ENCODE assay signal across 8 cellular contexts in genomic region chrX:149630681-149631292, GRCh38. TPM values are rescaled to one million over a fixed set of nuclear protein-coding genes. Genes with fewer than 3 reads are reported as not detected.
A peak's percentile ranks its signal among the peaks of the same experiment; 100 is the strongest.
DNase-seq lines count a peak whose midpoint lies in the region; ATAC-seq, FAIRE-seq and TF ChIP-seq lines count a peak whose summit lies in the region.

No MANE protein-coding gene starts in this region.

- H3K27me3 ChIP-seq in RWPE2 (ENCODE audit: insufficient read depth, poor library complexity, severe bottlenecking): no peaks in the 10 kb centered on the region
- peaks cover under 1 to 3% of the 10 kb centered on the region in 2 donors for H3K27me3 ChIP-seq in mucosa of rectum (ENCODE audit: control insufficient read depth in 2 of 2, insufficient read depth in 2 of 2, low read length in 2 of 2)
- H3K27me3 ChIP-seq in aorta (ENCODE audit: control insufficient read depth in 1 of 2, insufficient read depth in 2 of 2, low read length in 1 of 2): no peaks in the 10 kb centered on the region

- peak overlapping the region; percentile 77 to 91 for H3K27ac ChIP-seq in A549
- H3K27ac ChIP-seq in RWPE2 (ENCODE audit: poor library complexity, severe bottlenecking): peak overlapping the region; percentile 12
- H3K27ac ChIP-seq in mucosa of rectum (ENCODE audit: low read depth in 2 of 2, low read length in 2 of 2): peak overlapping the region; percentile 43 to 58
- H3K27ac ChIP-seq in aorta (ENCODE audit: low read depth in 1 of 2, low read length in 2 of 2): no peak overlapping the region

- H3K36me3 ChIP-seq in RWPE2 (ENCODE audit: low read depth) (no peaks in the 10 kb centered on the region), mucosa of rectum (ENCODE audit: control insufficient read depth in 2 of 2, insufficient read depth in 2 of 2, low read length in 2 of 2) (no peaks in the 10 kb centered on the region), aorta (ENCODE audit: control insufficient read depth in 1 of 2, insufficient read depth in 2 of 2, low read length in 1 of 2) (no peaks in the 10 kb centered on the region)

- H3K4me2 ChIP-seq in A549: peak overlapping the region; percentile 95

- CTCF ChIA-PET in A549 (lab: Yijun Ruan, JAX): no interaction called here

- no peak for TF ChIP-seq EP300 in A549 (IDR thresholded peaks at IDR 0.05)

- TF ChIP-seq RAD21 in A549 (conservative IDR thresholded peaks at IDR 0.05 in 1 of 2, IDR thresholded peaks at IDR 0.05 in 1 of 2): no peak

- POLR2A ChIA-PET in A549 (lab: Yijun Ruan, JAX): no interaction called here

- H3K9me3 ChIP-seq in A549: no peaks in the 10 kb centered on the region
- H3K9me3 ChIP-seq in RWPE2 (ENCODE audit: severe bottlenecking): no peaks in the 10 kb centered on the region
- no peaks in the 10 kb centered on the region for H3K9me3 ChIP-seq in mucosa of rectum (ENCODE audit: control insufficient read depth in 2 of 2, low read length in 2 of 2)
- H3K9me3 ChIP-seq in aorta (ENCODE audit: control insufficient read depth, low read length): no peaks in the 10 kb centered on the region

- peak overlapping the region; percentile 52 to 59 for H3K9ac ChIP-seq in mucosa of rectum (ENCODE audit: low read depth in 1 of 2, low read length in 2 of 2)

- no peak for TF ChIP-seq POLR2A in A549 (IDR thresholded peaks at IDR 0.05; ENCODE audit: low read length)

- no peak for FAIRE-seq in A549 (lab: Jason Lieb, UNC)

- H3K4me1 ChIP-seq in A549: peaks cover 24% of the 10 kb centered on the region
- peaks cover 8% of the 10 kb centered on the region for H3K4me1 ChIP-seq in RWPE2 (ENCODE audit: insufficient read depth, poor library complexity, severe bottlenecking)
- H3K4me1 ChIP-seq in mucosa of rectum (ENCODE audit: control insufficient read depth in 2 of 2, insufficient read depth in 2 of 2, low read length in 2 of 2): peaks cover 0 to 10% of the 10 kb centered on the region in 2 donors
- H3K4me1 ChIP-seq in aorta (ENCODE audit: control insufficient read depth in 1 of 2, insufficient read depth in 2 of 2, low read length in 2 of 2): no peaks in the 10 kb centered on the region

- peak; percentile 15 to 49 for DNase-seq in A549 (ENCODE audit: low read depth in 1 of 2, low spot score in 1 of 2)
- DNase-seq in GM12865 (ENCODE audit: low read depth): no peak
- no peak for DNase-seq in RWPE2 (ENCODE audit: low spot score)
- peak; percentile 39 for DNase-seq in epithelial cell of esophagus (ENCODE audit: low read depth)
- no peak for DNase-seq in aorta
- no peak for DNase-seq in activated CD4-positive, alpha-beta T cell treated with anti-CD3 and anti-CD28 coated beads for 1 hour

- peak overlapping the region; percentile 87 for H3K4me3 ChIP-seq in A549
- peak overlapping the region; percentile 70 for H3K4me3 ChIP-seq in GM12865 (ENCODE audit: low read depth, low read length)
- peak overlapping the region; percentile 50 for H3K4me3 ChIP-seq in RWPE2 (ENCODE audit: severe bottlenecking)
- H3K4me3 ChIP-seq in epithelial cell of esophagus (ENCODE audit: low read length): peak overlapping the region; percentile 64
- peak overlapping the region; percentile 71 to 74 for H3K4me3 ChIP-seq in mucosa of rectum (ENCODE audit: low read length in 2 of 2)
- peak overlapping the region; percentile 27 to 82 for H3K4me3 ChIP-seq in aorta (ENCODE audit: low read length in 2 of 2)

- WGBS in A549 (ENCODE audit: missing lambda C conversion rate): 3% methylated on average over 17 of the region's 17 CpGs
- WGBS in aorta, 2 donors: 6 to 28% methylated on average over 17 of the region's 17 CpGs

- ATAC-seq in A549 (peak; percentile 84 to 88), RWPE2 (ENCODE audit: low read depth) (peak; percentile 62), aorta (ENCODE audit: low FRiP score) (peak; percentile 28), GM19452 (IDR thresholded peaks at IDR 0.05; ENCODE audit: unreplicated experiment) (no peak)

- TF ChIP-seq CTCF in A549 (IDR thresholded peaks at IDR 0.05) (no peak), GM12865 (IDR thresholded peaks at IDR 0.05; ENCODE audit: insufficient read depth, low read depth, low read length, missing control alignments) (no peak), RWPE2 (IDR thresholded peaks at IDR 0.05; ENCODE audit: poor library complexity, severe bottlenecking) (peak; percentile 15), epithelial cell of esophagus (IDR thresholded peaks at IDR 0.05; ENCODE audit: insufficient read depth, low read depth, low read length, missing control alignments) (no peak)

- intact Hi-C loops in aorta (cut with DNase I): loop anchor here in 1 of 2 donors (5.0 to 10.0 kb wide), 2 partner anchors 66 to 108 kb away; no protein-coding TSS in a partner anchor

TF ChIP-seq in A549, 52 proteins besides CTCF, POLR2A, EP300 and RAD21:
- no peak for TF ChIP-seq USF2 (IDR thresholded peaks at IDR 0.05)
- TF ChIP-seq EHF (CRISPR knock-in tag; IDR thresholded peaks at IDR 0.05): no peak
- no peak for TF ChIP-seq MAFK (IDR thresholded peaks at IDR 0.05; ENCODE audit: partially characterized antibody)
- no peak for TF ChIP-seq HOXB5 (CRISPR knock-in tag; IDR thresholded peaks at IDR 0.05)
- no peak for TF ChIP-seq FOSB (CRISPR knock-in tag; IDR thresholded peaks at IDR 0.05)
- no peak for TF ChIP-seq HES2 (IDR thresholded peaks at IDR 0.05)
- no peak for TF ChIP-seq GATA3 (IDR thresholded peaks at IDR 0.05; ENCODE audit: borderline replicate concordance)
- TF ChIP-seq SMC3 (IDR thresholded peaks at IDR 0.05): no peak
- no peak for TF ChIP-seq BCL3 (IDR thresholded peaks at IDR 0.05)
- TF ChIP-seq TP53 (CRISPR knock-in tag; IDR thresholded peaks at IDR 0.05): no peak
- TF ChIP-seq TFCP2L1 (CRISPR knock-in tag; IDR thresholded peaks at IDR 0.05): no peak
- no peak for TF ChIP-seq CHD4 (IDR thresholded peaks at IDR 0.05; ENCODE audit: borderline replicate concordance)
TF ChIP-seq in A549: peak in this region for 0.

RNA-seq across cellular contexts. Expression of gene TMEM185A, which starts 0.8 kb away (rescaled TPM):
- polyA plus RNA-seq in A549 (2011; rRNA removed): 24.3 and 25.1 TPM in 2 replicates
- 13.0 and 16.0 TPM in 2 replicates for polyA plus RNA-seq in A549 (2012; cell fraction: cytosol; rRNA removed)
- 15.5 and 18.4 TPM in 2 replicates for polyA plus RNA-seq in A549 (2012; cell fraction: nucleus; rRNA removed)
- polyA plus RNA-seq in A549 (2017; fragmentation: RNase III; extraction: RNeasy Plus Mini Kit Qiagen cat#74134 plus additional on column Dnase treatment): 17.6 to 21.5 TPM (median 21.1 TPM) in 3 replicates
- 51.2 and 59.9 TPM in 2 replicates for polyA minus RNA-seq in A549 (2011; rRNA and poly(A)+ RNA removed)
- total RNA-seq in aorta: 10 to 100 TPM; 22.7 to 34.6 TPM
- 10 to 100 TPM in 1 of 2 donors, 1 to 10 TPM in 1; 5.5 to 22.0 TPM for polyA plus RNA-seq in aorta

RNA-seq across cellular contexts. Expression of gene HSFX2, which starts 35.7 kb away (rescaled TPM):
- not detected in 2 replicates for polyA plus RNA-seq in A549 (2011; rRNA removed)
- polyA plus RNA-seq in A549 (2012; cell fraction: cytosol; rRNA removed): 0.11 and 0.35 TPM in 2 replicates
- polyA plus RNA-seq in A549 (2012; cell fraction: nucleus; rRNA removed): 0.18 and 0.91 TPM in 2 replicates
- 0.08 to 0.18 TPM (median 0.10 TPM) in 3 replicates for polyA plus RNA-seq in A549 (2017; fragmentation: RNase III; extraction: RNeasy Plus Mini Kit Qiagen cat#74134 plus additional on column Dnase treatment)
- 0.44 TPM in 1 of 2 replicates, not detected in the other for polyA minus RNA-seq in A549 (2011; rRNA and poly(A)+ RNA removed)
- not detected for total RNA-seq in aorta
- 1 to 10 TPM in 1 of 2 donors, under 1 TPM in 1; 0.59 to 1.4 TPM for polyA plus RNA-seq in aorta

RNA-seq across cellular contexts. Expression of gene MAGEA9B, which starts 43.5 kb away (rescaled TPM):
- polyA plus RNA-seq in A549 (2011; rRNA removed) (0.08 TPM in 1 of 2 replicates, not detected in the other), A549 (2017; fragmentation: RNase III; extraction: RNeasy Plus Mini Kit Qiagen cat#74134 plus additional on column Dnase treatment) (not detected in 3 replicates), aorta (not detected)
- polyA plus RNA-seq in A549 (2012; cell fraction: cytosol; rRNA removed): 0.06 and 0.07 TPM in 2 replicates
- 0.06 and 0.32 TPM in 2 replicates for polyA plus RNA-seq in A549 (2012; cell fraction: nucleus; rRNA removed)
- polyA minus RNA-seq in A549 (2011; rRNA and poly(A)+ RNA removed): not detected in 2 replicates
- total RNA-seq in aorta: not detected

Comparison
In these comparisons a context has a peak if more than half of its experiments do, and no peak if none do; other contexts are left out.
1. DNase-seq: peak in A549 (2 of 2) and epithelial cell of esophagus (single experiment); none in GM12865 (single experiment), RWPE2 (single experiment), aorta (0 of 2) and activated CD4-positive, alpha-beta T cell treated with anti-CD3 and anti-CD28 coated beads for 1 hour (single experiment).
2. H3K27ac ChIP-seq: peak in A549 (2 of 2), RWPE2 (single experiment) and mucosa of rectum (2 of 2); none in aorta (0 of 2).
3. Peak in every context shown above with its lines, with median percentiles within 50 percentile points of each other: H3K4me3 ChIP-seq.